Comparison of ENCODE assay signal across 8 cellular contexts in the genomic region with DNA sequence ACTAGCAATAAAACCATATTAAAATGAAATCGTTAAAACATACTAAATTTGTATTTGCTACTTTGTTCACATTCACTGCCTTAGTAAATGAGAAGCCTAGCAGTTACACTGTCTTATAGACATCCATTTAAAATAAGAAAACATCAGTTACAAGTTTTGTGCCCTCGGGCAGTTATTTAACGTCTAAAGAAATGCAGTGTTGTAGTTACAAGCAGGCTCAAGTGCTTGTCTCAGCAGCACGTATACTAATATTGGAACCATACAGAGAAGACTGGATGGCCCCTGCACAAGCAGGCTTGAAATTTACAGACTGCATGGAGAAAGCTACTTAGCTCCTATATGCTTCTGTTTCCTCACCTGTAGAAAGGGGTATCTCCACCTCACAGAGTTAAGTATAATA.
"Had no signal": no experiment of that assay in that cellular context is flagged by ENCODE, and none has a peak within 500 bp of the region (broad histone marks: within the 10 kb centered on the region; RNA-seq: fewer than 3 reads in every experiment).

No MANE protein-coding gene starts in this region.

- DNase-seq: H9, HCEC 1CT, IMR-90 had no signal

- H3K27ac Mint-ChIP-seq: GM23338 had no signal

- H3K4me1 Mint-ChIP-seq: H9 had no signal

- ATAC-seq: GM23338, K562 had no signal

- H3K4me3 Mint-ChIP-seq: GM23338, H9 had no signal

- FAIRE-seq: H1, H54, HTR-8/SVneo, K562 had no signal
